In genomic region chr19:30448386-30449130, GRCh38 we compare ENCODE assay signal across 25 cellular contexts.
DNase-seq lines count a peak whose midpoint lies in the region; ATAC-seq, FAIRE-seq and TF ChIP-seq lines count a peak whose summit lies in the region.
"Had no signal": no experiment of that assay in that cellular context is flagged by ENCODE, and none has a peak within 500 bp of the region (broad histone marks: within the 10 kb centered on the region; RNA-seq: fewer than 3 reads in every experiment).

No MANE protein-coding gene starts in this region.

- no peak overlapping the region for H3K23ac ChIP-seq in H1 (ENCODE audit: insufficient read length)

- TF ChIP-seq CTCF in H1 (IDR thresholded peaks at IDR 0.05; ENCODE audit: control extremely low read depth in 1 of 3, insufficient read depth in 1 of 3, low read depth in 1 of 3, low read length in 3 of 3) (no peak), nephron (IDR thresholded peaks at IDR 0.05; ENCODE audit: unreplicated experiment in 3 of 3) (no peak), transverse colon (IDR thresholded peaks at IDR 0.05) (no peak)
- TF ChIP-seq CTCF in activated CD8-positive, alpha-beta T cell treated with anti-CD3 and anti-CD28 coated beads for 36 hours (IDR thresholded peaks at IDR 0.05), result no peak

- H3K36me3 ChIP-seq in H1 (ENCODE audit: control insufficient read depth in 2 of 4, insufficient read depth in 4 of 4, low read length in 3 of 4) (no peaks in the 10 kb centered on the region), transverse colon (no peaks in the 10 kb centered on the region)
- H3K36me3 ChIP-seq: ovary had no signal

- no peak overlapping the region for H3K9ac ChIP-seq in H1 (replicated peaks in 1 of 4; ENCODE audit: extremely low read depth in 1 of 4, low read depth in 3 of 4, low read length in 3 of 4)

- no peaks in the 10 kb centered on the region for H3K9me3 Mint-ChIP-seq in nephron
- no peaks in the 10 kb centered on the region for H3K9me3 Mint-ChIP-seq in activated CD8-positive, alpha-beta T cell treated with anti-CD3 and anti-CD28 coated beads for 36 hours
- H3K9me3 Mint-ChIP-seq: activated CD4-positive, alpha-beta T cell treated with anti-CD3 and anti-CD28 coated beads, Interleukin-2, amount 10 ng/mL, durations not matched to agents 24 days and 14 days; activated naive CD8-positive, alpha-beta T cell treated with anti-CD3 and anti-CD28 coated beads, Interleukin-2, amount 50 U/mL, for 24 hours; activated T-helper 2 cell treated with anti-CD3 and anti-CD28 coated beads, Interferon-gamma antibody, Interleukin-2, Interleukin-4, amounts not matched to agents 10 μg/mL and 5 μg/mL and 100 μg/mL, durations not matched to agents 14 hours and 24 hours and 36 hours; T-cell had no signal

- H3K4ac ChIP-seq in H1 (replicated peaks; ENCODE audit: insufficient read length, low read depth, low read length), result no peak overlapping the region

- TF ChIP-seq RAD21 in H1 (IDR thresholded peaks at IDR 0.05 in 1 of 2, conservative IDR thresholded peaks at IDR 0.05 in 1 of 2; ENCODE audit: low read depth in 2 of 2, low read length in 2 of 2), result no peak

- peaks cover 9 to 17% (median 13%) of the 10 kb centered on the region in 4 experiments for H3K4me1 ChIP-seq in H1 (replicated peaks in 1 of 4; ENCODE audit: control insufficient read depth in 3 of 4, insufficient read depth in 4 of 4, low read length in 3 of 4)
- no peaks in the 10 kb centered on the region for H3K4me1 ChIP-seq in transverse colon

- H2BK120ac ChIP-seq in H1 (replicated peaks; ENCODE audit: low read depth, low read length), result peak overlapping the region; percentile 0

- no peak overlapping the region for H2BK15ac ChIP-seq in H1 (ENCODE audit: low read length)

- no peaks in the 10 kb centered on the region for H4K20me1 ChIP-seq in H1 (replicated peaks in 1 of 2; ENCODE audit: control insufficient read depth in 1 of 2, insufficient read depth in 2 of 2, low read length in 2 of 2)

- no peak for ATAC-seq in GM19452 (IDR thresholded peaks at IDR 0.05; ENCODE audit: unreplicated experiment)
- no peak for ATAC-seq in activated CD8-positive, alpha-beta T cell treated with anti-CD3 and anti-CD28 coated beads for 36 hours
- ATAC-seq: activated naive CD8-positive, alpha-beta T cell treated with anti-CD3 and anti-CD28 coated beads, Interleukin-2, amount 50 U/mL, for 24 hours; body of pancreas; stimulated activated naive CD8-positive, alpha-beta T cell treated with anti-CD3 and anti-CD28 coated beads, Interleukin-15, Interleukin-2, amounts not matched to agents 100 U/mL and 50 U/mL, for 24 hours; T-cell had no signal

- H3K23me2 ChIP-seq in H1 (ENCODE audit: low read depth, low read length), result no peaks in the 10 kb centered on the region

- TF ChIP-seq EP300 in H1 (IDR thresholded peaks at IDR 0.05; ENCODE audit: borderline replicate concordance in 1 of 2, low read depth in 2 of 2, low read length in 2 of 2), result no peak
- TF ChIP-seq EP300 in transverse colon (IDR thresholded peaks at IDR 0.05; ENCODE audit: low read depth), result no peak

- no peak overlapping the region for H2AFZ ChIP-seq in H1 (ENCODE audit: low read length)

- 0 out of 2 replicates have a peak overlapping the region, but pooled peaks have one; percentile 66 for H2BK20ac ChIP-seq in H1 (ENCODE audit: low read length)

- DNase-seq in DMS79 treated with DMSO at 0.1 percent for 48 hours (lab: John Stamatoyannopoulos, UW) (peak; percentile 31), DMS79 (lab: John Stamatoyannopoulos, UW) (no peak), H1 (ENCODE audit: low read depth in 1 of 2, low spot score in 2 of 2) (no peak), transverse colon (no peak)
- no peak for DNase-seq in activated CD8-positive, alpha-beta memory T cell treated with anti-CD3 and anti-CD28 coated beads, Interleukin-2, amount 50 U/mL, for 48 hours
- no peak for DNase-seq in activated CD8-positive, alpha-beta T cell treated with anti-CD3 and anti-CD28 coated beads for 36 hours
- DNase-seq: activated CD4-positive, alpha-beta T cell treated with anti-CD3 and anti-CD28 coated beads, Interleukin-2, amount 10 ng/mL, durations not matched to agents 24 days and 14 days; activated naive CD8-positive, alpha-beta T cell treated with anti-CD3 and anti-CD28 coated beads, Interleukin-2, amount 50 U/mL, for 24 hours; body of pancreas; islet precursor cell; naive B cell; NCI-H1417; NCI-H69; OCI-M1; ovary; SHP77; stimulated activated CD4-positive, alpha-beta T cell treated with anti-CD3 and anti-CD28 coated beads, Interleukin-2, amount 100 ng/mL, for 24 hours; stimulated activated naive CD8-positive, alpha-beta T cell treated with anti-CD3 and anti-CD28 coated beads, Interleukin-15, Interleukin-2, amounts not matched to agents 100 U/mL and 50 U/mL, for 24 hours; T-cell had no signal

- no peak overlapping the region for H3K14ac ChIP-seq in H1 (ENCODE audit: insufficient read length)

- POLR2A ChIA-PET in H1 (lab: Charles Lee; ENCODE audit: partially characterized antibody), result no interaction called here
- POLR2A ChIA-PET in activated CD8-positive, alpha-beta T cell treated with anti-CD3 and anti-CD28 coated beads for 36 hours (lab: Charles Lee), result no interaction called here

- H3K27ac ChIP-seq in H1 (ENCODE audit: low read depth, low read length) (no peak overlapping the region), transverse colon (peak overlapping the region in 3 of 4 donors; percentile 23 to 60 (median 35))
- H3K27ac ChIP-seq: 22Rv1, body of pancreas, HL-60, ovary had no signal

- peak overlapping the region; percentile 68 to 76 (median 73) for H3K27ac Mint-ChIP-seq in nephron
- H3K27ac Mint-ChIP-seq in activated CD8-positive, alpha-beta T cell treated with anti-CD3 and anti-CD28 coated beads for 36 hours, result no peak overlapping the region
- H3K27ac Mint-ChIP-seq: activated CD4-positive, alpha-beta T cell treated with anti-CD3 and anti-CD28 coated beads, Interleukin-2, amount 10 ng/mL, durations not matched to agents 24 days and 14 days; activated naive CD8-positive, alpha-beta T cell treated with anti-CD3 and anti-CD28 coated beads, Interleukin-2, amount 50 U/mL, for 24 hours; activated T-helper 2 cell treated with anti-CD3 and anti-CD28 coated beads, Interferon-gamma antibody, Interleukin-2, Interleukin-4, amounts not matched to agents 10 μg/mL and 5 μg/mL and 100 μg/mL, durations not matched to agents 14 hours and 24 hours and 36 hours; naive B cell; T-cell had no signal

- H4K5ac ChIP-seq in H1 (ENCODE audit: insufficient read length, low read depth, low read length), result no peak overlapping the region

- peaks cover 5% of the 10 kb centered on the region for H3K27me3 Mint-ChIP-seq in nephron (ENCODE audit: low read depth)
- H3K27me3 Mint-ChIP-seq in activated CD8-positive, alpha-beta T cell treated with anti-CD3 and anti-CD28 coated beads for 36 hours, result peaks cover 7% of the 10 kb centered on the region
- H3K27me3 Mint-ChIP-seq: activated naive CD8-positive, alpha-beta T cell treated with anti-CD3 and anti-CD28 coated beads, Interleukin-2, amount 50 U/mL, for 24 hours had no signal

- intact Hi-C loops in transverse colon (cut with DNase I; ENCODE audit: low total_unique reads), result no loop called here
- intact Hi-C loops in activated CD8-positive, alpha-beta T cell treated with anti-CD3 and anti-CD28 coated beads for 36 hours (cut with micrococcal nuclease), result no loop called here

- CTCF ChIA-PET in H1 (lab: Charles Lee; ENCODE audit: partially characterized antibody), result interaction anchor here (0.7 to 1.5 kb wide), 3 partner anchors 8 to 50 kb away, joined by 3 to 5 read pairs (median 3); no protein-coding TSS in a partner anchor
- CTCF ChIA-PET in activated CD8-positive, alpha-beta T cell treated with anti-CD3 and anti-CD28 coated beads for 36 hours (lab: Charles Lee), result no interaction called here

- peak overlapping the region in 2 of 3 experiments; percentile 20 to 32 for H3K4me3 Mint-ChIP-seq in nephron
- H3K4me3 Mint-ChIP-seq in activated CD8-positive, alpha-beta T cell treated with anti-CD3 and anti-CD28 coated beads for 36 hours, result no peak overlapping the region
- H3K4me3 Mint-ChIP-seq: activated CD4-positive, alpha-beta T cell treated with anti-CD3 and anti-CD28 coated beads, Interleukin-2, amount 10 ng/mL, durations not matched to agents 24 days and 14 days; activated naive CD8-positive, alpha-beta T cell treated with anti-CD3 and anti-CD28 coated beads, Interleukin-2, amount 50 U/mL, for 24 hours; naive B cell; T-cell had no signal

- H4K91ac ChIP-seq in H1 (replicated peaks; ENCODE audit: insufficient read length, low read length), result no peak overlapping the region

- 51% methylated on average over 9 of the region's 9 CpGs; no CpG with 5 or more reads in 1 of the 2 experiments for WGBS in H1 (ENCODE audit: extremely low coverage in 1 of 2, insufficient coverage in 1 of 2, insufficient read length in 1 of 2, insufficient replicate concordance in 2 of 2, low coverage in 1 of 2, low lambda C conversion rate in 2 of 2, missing lambda C conversion rate in 1 of 2), 2 experiments
- 54 to 58% methylated on average over 9 of the region's 9 CpGs for WGBS in transverse colon (ENCODE audit: low coverage in 1 of 2), 2 donors

- H3K79me1 ChIP-seq in H1 (ENCODE audit: low read depth, low read length), result no peaks in the 10 kb centered on the region

- H3K18ac ChIP-seq in H1 (ENCODE audit: extremely low read depth, low read length), result peak overlapping the region; percentile 60

- H2BK12ac ChIP-seq in H1 (ENCODE audit: low read depth, low read length), result 0 out of 2 replicates have a peak overlapping the region, but pooled peaks have one; percentile 45

- no peak overlapping the region for H2AK5ac ChIP-seq in H1 (ENCODE audit: low read depth, low read length)

- no peaks in the 10 kb centered on the region for H3K79me2 ChIP-seq in H1 (ENCODE audit: control insufficient read depth in 1 of 2, insufficient read depth in 2 of 2, low read length in 2 of 2)

- in situ Hi-C loops in transverse colon (cut with MboI; ENCODE audit: low pct_ligation_motif_present in 1 of 4, low pct_unique_long_range_greater_than_20kb in 1 of 4, low sequenced_read_pairs in 3 of 4), result no loop called here

- peak overlapping the region in 1 of 4 experiments; percentile 9; a peak in 1 of 8 replicates for H3K4me3 ChIP-seq in H1 (ENCODE audit: extremely low read depth in 1 of 4, insufficient read depth in 2 of 4, low read depth in 3 of 4, low read length in 4 of 4)
- H3K4me3 ChIP-seq in transverse colon, result no peak overlapping the region
- H3K4me3 ChIP-seq: body of pancreas, lung, ovary had no signal

- TF ChIP-seq POLR2A in H1 (IDR thresholded peaks at IDR 0.05; ENCODE audit: control extremely low read depth in 1 of 2, low read depth in 2 of 2, low read length in 2 of 2) (no peak), transverse colon (IDR thresholded peaks at IDR 0.05) (no peak)

- H3K36me3 Mint-ChIP-seq in nephron (ENCODE audit: low read depth), result no peaks in the 10 kb centered on the region
- no peaks in the 10 kb centered on the region for H3K36me3 Mint-ChIP-seq in activated CD8-positive, alpha-beta T cell treated with anti-CD3 and anti-CD28 coated beads for 36 hours (ENCODE audit: low read depth)
- H3K36me3 Mint-ChIP-seq: naive B cell, T-cell had no signal

- no peak for FAIRE-seq in H1 (lab: Jason Lieb, UNC)

- peaks cover 51% of the 10 kb centered on the region for H3K4me1 Mint-ChIP-seq in nephron
- no peaks in the 10 kb centered on the region for H3K4me1 Mint-ChIP-seq in activated CD8-positive, alpha-beta T cell treated with anti-CD3 and anti-CD28 coated beads for 36 hours (ENCODE audit: low read depth)
- H3K4me1 Mint-ChIP-seq: activated CD4-positive, alpha-beta T cell treated with anti-CD3 and anti-CD28 coated beads, Interleukin-2, amount 10 ng/mL, durations not matched to agents 24 days and 14 days; activated naive CD8-positive, alpha-beta T cell treated with anti-CD3 and anti-CD28 coated beads, Interleukin-2, amount 50 U/mL, for 24 hours had no signal

- H3K9me3 ChIP-seq in H1 (ENCODE audit: insufficient read depth in 2 of 2, low read depth in 1 of 2, low read length in 1 of 2) (no peaks in the 10 kb centered on the region), transverse colon (no peaks in the 10 kb centered on the region)
- H3K9me3 ChIP-seq: body of pancreas, ovary had no signal

- no peak overlapping the region for H3K56ac ChIP-seq in H1 (replicated peaks; ENCODE audit: insufficient read length, low read depth, low read length)

- peak overlapping the region; percentile 7; the same call in 1 of the 2 replicates for H2BK5ac ChIP-seq in H1 (ENCODE audit: low read depth, low read length)

- peak overlapping the region; percentile 8 to 50; a peak in 3 of 4 replicates for H3K4me2 ChIP-seq in H1 (ENCODE audit: insufficient read depth in 1 of 2, low read depth in 2 of 2, low read length in 2 of 2)

- no peak overlapping the region for H4K8ac ChIP-seq in H1 (ENCODE audit: extremely low read depth, insufficient read depth, low read length)

- H3K27me3 ChIP-seq in H1 (replicated peaks in 1 of 4; ENCODE audit: control insufficient read depth in 3 of 4, extremely low read depth in 1 of 4, insufficient read depth in 3 of 4, low read length in 3 of 4) (no peaks in the 10 kb centered on the region), transverse colon (no peaks in the 10 kb centered on the region)
- H3K27me3 ChIP-seq: body of pancreas, ovary had no signal
